In the genomic region with DNA sequence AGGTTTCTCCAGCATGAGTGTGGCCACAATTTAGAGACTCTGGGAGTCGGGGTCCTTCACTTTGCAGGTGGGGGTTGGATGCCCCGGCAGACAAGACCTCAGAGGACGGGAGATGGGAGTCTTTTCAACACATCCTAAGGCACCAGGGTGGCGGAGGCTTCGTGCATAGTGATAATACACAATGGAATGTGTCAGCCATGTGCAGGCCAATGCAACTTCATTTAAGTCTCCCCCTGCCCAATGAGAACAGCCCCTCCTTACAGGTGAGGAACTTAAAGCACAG, we compare ENCODE assay signal across 31 cellular contexts.
"Had no signal": no experiment of that assay in that cellular context is flagged by ENCODE, and none has a peak within 500 bp of the region (broad histone marks: within the 10 kb centered on the region; RNA-seq: fewer than 3 reads in every experiment).

No MANE protein-coding gene starts in this region.

- H3K9me3 Mint-ChIP-seq: activated B cell treated with CpG ODN at 0.5 μM for 24 hours; activated CD8-positive, alpha-beta T cell treated with anti-CD3 and anti-CD28 coated beads for 36 hours; activated naive CD4-positive, alpha-beta T cell treated with anti-CD3 and anti-CD28 coated beads, Interleukin-2, amount 10 ng/mL, durations not matched to agents 7 days and 5 days; activated naive CD4-positive, alpha-beta T cell treated with anti-CD3 and anti-CD28 coated beads, Interleukin-2, amount 50 U/mL, for 72 hours; activated naive CD8-positive, alpha-beta T cell treated with anti-CD3 and anti-CD28 coated beads, Interleukin-2, amount 10 ng/mL, durations not matched to agents 7 days and 5 days; activated T-cell treated with anti-CD3 and anti-CD28 coated beads, Interleukin-2, amount 50 U/mL, for 72 hours; T-helper 2 cell treated with Interferon-gamma antibody and Interleukin-4, amounts not matched to agents 5 μg/mL and 100 μg/mL, for 36 hours had no signal

- DNase-seq: activated B cell treated with CpG ODN at 0.5 μM for 24 hours; activated CD4-positive, alpha-beta T cell treated with anti-CD3 and anti-CD28 coated beads for 48 hours; activated CD4-positive, alpha-beta T cell treated with anti-CD3 and anti-CD28 coated beads, Interleukin-2, amount 50 U/mL, for 1 hour; activated CD4-positive, alpha-beta T cell treated with anti-CD3 and anti-CD28 coated beads, Interleukin-2, amount 50 U/mL, for 48 hours; activated CD8-positive, alpha-beta memory T cell treated with anti-CD3 and anti-CD28 coated beads for 24 hours; activated CD8-positive, alpha-beta T cell treated with anti-CD3 and anti-CD28 coated beads for 36 hours; activated gamma-delta T cell; activated naive CD4-positive, alpha-beta T cell; activated naive CD4-positive, alpha-beta T cell treated with anti-CD3 and anti-CD28 coated beads, Interleukin-2, amount 10 ng/mL, durations not matched to agents 7 days and 5 days; activated naive CD8-positive, alpha-beta T cell treated with anti-CD3 and anti-CD28 coated beads, Interleukin-2, amount 10 ng/mL, durations not matched to agents 7 days and 5 days; activated T-cell treated with anti-CD3 and anti-CD28 coated beads, Interleukin-2, amount 50 U/mL, for 1 hour; activated T-cell treated with anti-CD3 and anti-CD28 coated beads, Interleukin-2, amount 50 U/mL, for 72 hours; central memory CD4-positive, alpha-beta T cell; cerebellar nuclear complex; colonic mucosa; effector CD8-positive, alpha-beta T cell; esophagus squamous epithelium; foreskin melanocyte; T-helper 1 cell; T-helper 17 cell; T1000; WERI-Rb-1 had no signal

- H3K4me3 Mint-ChIP-seq: activated B cell treated with CpG ODN at 0.5 μM for 24 hours; activated CD8-positive, alpha-beta T cell treated with anti-CD3 and anti-CD28 coated beads for 36 hours; activated naive CD4-positive, alpha-beta T cell treated with anti-CD3 and anti-CD28 coated beads, Interleukin-2, amount 10 ng/mL, durations not matched to agents 7 days and 5 days; activated naive CD8-positive, alpha-beta T cell treated with anti-CD3 and anti-CD28 coated beads, Interleukin-2, amount 10 ng/mL, durations not matched to agents 7 days and 5 days; activated T-cell treated with anti-CD3 and anti-CD28 coated beads, Interleukin-2, amount 50 U/mL, for 72 hours; brain; T-helper 17 cell; T-helper 2 cell treated with Interferon-gamma antibody and Interleukin-4, amounts not matched to agents 5 μg/mL and 100 μg/mL, for 36 hours had no signal

- H3K36me3 Mint-ChIP-seq: activated naive CD4-positive, alpha-beta T cell treated with anti-CD3 and anti-CD28 coated beads, Interleukin-2, amount 10 ng/mL, durations not matched to agents 7 days and 5 days; activated naive CD4-positive, alpha-beta T cell treated with anti-CD3 and anti-CD28 coated beads, Interleukin-2, amount 50 U/mL, for 72 hours; activated naive CD8-positive, alpha-beta T cell treated with anti-CD3 and anti-CD28 coated beads, Interleukin-2, amount 10 ng/mL, durations not matched to agents 7 days and 5 days; brain had no signal

- H3K27ac ChIP-seq: ascending aorta, cardiac muscle cell, colonic mucosa, epithelial cell of prostate, gastroesophageal sphincter, WERI-Rb-1 had no signal

- H3K27me3 ChIP-seq: ascending aorta, breast epithelium, colonic mucosa had no signal

- H3K4me1 Mint-ChIP-seq: activated B cell treated with CpG ODN at 0.5 μM for 24 hours; activated naive CD8-positive, alpha-beta T cell treated with anti-CD3 and anti-CD28 coated beads, Interleukin-2, amount 10 ng/mL, durations not matched to agents 7 days and 5 days had no signal

- H3K4me1 ChIP-seq: ascending aorta, breast epithelium, colonic mucosa, gastroesophageal sphincter had no signal

- H3K36me3 ChIP-seq: ascending aorta, breast epithelium, cardiac muscle cell, colonic mucosa, esophagus squamous epithelium, gastroesophageal sphincter, WERI-Rb-1 had no signal

- H3K27ac Mint-ChIP-seq: activated B cell treated with CpG ODN at 0.5 μM for 24 hours; activated CD8-positive, alpha-beta T cell treated with anti-CD3 and anti-CD28 coated beads for 36 hours; activated naive CD4-positive, alpha-beta T cell treated with anti-CD3 and anti-CD28 coated beads, Interleukin-2, amount 10 ng/mL, durations not matched to agents 7 days and 5 days; activated naive CD8-positive, alpha-beta T cell treated with anti-CD3 and anti-CD28 coated beads, Interleukin-2, amount 10 ng/mL, durations not matched to agents 7 days and 5 days; activated T-cell treated with anti-CD3 and anti-CD28 coated beads, Interleukin-2, amount 50 U/mL, for 72 hours; brain; T-helper 17 cell; T-helper 2 cell treated with Interferon-gamma antibody and Interleukin-4, amounts not matched to agents 5 μg/mL and 100 μg/mL, for 36 hours had no signal

- ATAC-seq: activated CD4-positive, CD25-positive, alpha-beta regulatory T cell treated with anti-CD3 and anti-CD28 coated beads, Interleukin-2, amount 50 U/mL, for 24 hours; activated CD8-positive, alpha-beta T cell treated with anti-CD3 and anti-CD28 coated beads for 36 hours; activated naive CD4-positive, alpha-beta T cell treated with anti-CD3 and anti-CD28 coated beads, Interleukin-2, amount 50 U/mL, for 72 hours; activated T-cell treated with anti-CD3 and anti-CD28 coated beads, Interleukin-2, amount 50 U/mL, for 72 hours; gastroesophageal sphincter; T-helper 17 cell had no signal

- H3K4me3 ChIP-seq: ascending aorta, breast epithelium, cardiac muscle cell, colonic mucosa, esophagus squamous epithelium, gastroesophageal sphincter had no signal

- H3K9me3 ChIP-seq: ascending aorta, breast epithelium, colonic mucosa, esophagus squamous epithelium, gastroesophageal sphincter had no signal
